In the genomic region with DNA sequence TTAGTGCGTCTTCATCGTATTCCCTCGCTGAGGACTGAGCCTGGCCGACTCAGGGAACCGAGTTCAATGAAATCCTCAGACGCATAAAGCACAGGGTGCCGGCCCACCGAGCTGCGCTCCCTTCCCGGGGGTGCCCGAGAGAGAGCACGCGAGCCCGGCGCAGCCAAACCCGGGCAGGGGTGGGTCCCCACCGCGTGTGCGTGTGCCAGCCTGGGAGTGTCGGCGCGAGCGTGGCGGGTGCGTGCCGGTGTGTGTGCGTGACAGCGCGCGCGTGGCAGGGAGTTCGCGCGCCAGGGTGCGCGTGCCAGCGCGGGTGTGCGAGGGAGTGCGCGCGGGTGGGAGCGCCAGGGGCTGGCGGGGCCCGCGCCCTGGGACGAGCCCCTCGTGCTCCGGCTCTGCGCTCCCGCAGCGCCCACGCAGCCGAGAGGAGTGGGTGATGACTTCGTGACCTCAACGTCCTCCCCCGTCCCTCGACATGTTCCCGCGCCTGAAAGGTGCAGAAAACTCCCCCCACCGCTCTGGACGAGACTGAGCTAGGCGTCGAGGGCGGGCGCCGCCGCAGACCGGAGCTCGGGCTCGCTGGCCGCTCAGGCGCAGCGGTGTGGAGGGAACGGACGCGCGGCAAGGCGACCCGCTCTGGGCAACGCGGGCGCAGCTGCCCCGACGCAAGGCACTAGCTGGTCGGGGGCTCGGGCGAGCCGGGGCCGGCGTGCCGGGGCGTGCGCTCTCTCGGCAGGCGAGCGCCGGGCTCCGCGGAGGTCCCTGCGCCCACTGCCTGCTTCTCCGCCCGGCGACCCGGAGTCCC, we compare ENCODE assay signal across 9 cellular contexts.
DNase-seq lines count a peak whose midpoint lies in the region; ATAC-seq and TF ChIP-seq lines count a peak whose summit lies in the region.
"Had no signal": no experiment of that assay in that cellular context is flagged by ENCODE, and none has a peak within 500 bp of the region (broad histone marks: within the 10 kb centered on the region; RNA-seq: fewer than 3 reads in every experiment).

No MANE protein-coding gene starts in this region.

- intact Hi-C loops in activated CD8-positive, alpha-beta T cell treated with anti-CD3 and anti-CD28 coated beads for 36 hours (cut with micrococcal nuclease) = no loop called here
- intact Hi-C loops in naive thymus-derived CD4-positive, alpha-beta T cell (cut with micrococcal nuclease) = no loop called here

- H3K27ac Mint-ChIP-seq in activated CD8-positive, alpha-beta T cell treated with anti-CD3 and anti-CD28 coated beads for 36 hours = no peak overlapping the region
- H3K27ac Mint-ChIP-seq in naive thymus-derived CD4-positive, alpha-beta T cell = no peak overlapping the region

- H3K36me3 ChIP-seq in fibroblast of lung (ENCODE audit: control insufficient read depth, insufficient read depth, low read length) (no peaks in the 10 kb centered on the region), thoracic aorta (no peaks in the 10 kb centered on the region)
- H3K36me3 ChIP-seq in naive thymus-derived CD4-positive, alpha-beta T cell (ENCODE audit: control insufficient read depth in 2 of 3, insufficient read depth in 3 of 3, low read length in 3 of 3) = no peaks in the 10 kb centered on the region

- H3K9me3 Mint-ChIP-seq in activated CD8-positive, alpha-beta T cell treated with anti-CD3 and anti-CD28 coated beads for 36 hours = no peaks in the 10 kb centered on the region
- no peaks in the 10 kb centered on the region for H3K9me3 Mint-ChIP-seq in naive thymus-derived CD4-positive, alpha-beta T cell

- CTCF ChIA-PET in activated CD8-positive, alpha-beta T cell treated with anti-CD3 and anti-CD28 coated beads for 36 hours (lab: Charles Lee) = interaction anchor here (1.4 kb wide), 1 partner anchor 13 kb away, joined by 3 read pairs; no protein-coding TSS in a partner anchor
- CTCF ChIA-PET in naive thymus-derived CD4-positive, alpha-beta T cell (lab: Charles Lee) = no interaction called here

- H3K4me3 Mint-ChIP-seq in activated CD8-positive, alpha-beta T cell treated with anti-CD3 and anti-CD28 coated beads for 36 hours = peak overlapping the region; percentile 63
- peak overlapping the region in 4 of 10 donors; percentile 43 to 61 (median 50) for H3K4me3 Mint-ChIP-seq in naive thymus-derived CD4-positive, alpha-beta T cell

- H3K9me3 ChIP-seq in fibroblast of lung (ENCODE audit: control insufficient read depth, insufficient read depth, low read depth, low read length) = no peaks in the 10 kb centered on the region
- no peaks in the 10 kb centered on the region for H3K9me3 ChIP-seq in naive thymus-derived CD4-positive, alpha-beta T cell (ENCODE audit: control insufficient read depth in 2 of 3, low read length in 3 of 3)
- H3K9me3 ChIP-seq in thoracic aorta = no peaks in the 10 kb centered on the region

- no peaks in the 10 kb centered on the region for H3K36me3 Mint-ChIP-seq in activated CD8-positive, alpha-beta T cell treated with anti-CD3 and anti-CD28 coated beads for 36 hours (ENCODE audit: low read depth)
- H3K36me3 Mint-ChIP-seq in naive thymus-derived CD4-positive, alpha-beta T cell = peaks cover 0 to 9% (median 5%) of the 10 kb centered on the region in 5 donors

- H3K27ac ChIP-seq in fibroblast of lung (ENCODE audit: insufficient read depth, low read length) (peak overlapping the region; percentile 33), thoracic aorta (no peak overlapping the region)
- H3K27ac ChIP-seq in naive thymus-derived CD4-positive, alpha-beta T cell (ENCODE audit: low read depth, low read length) = no peak overlapping the region
- H3K27ac ChIP-seq: KMS-11 had no signal

- peak overlapping the region; percentile 85 for H2AFZ ChIP-seq in fibroblast of lung (ENCODE audit: low read length)

- H3K9ac ChIP-seq in fibroblast of lung (ENCODE audit: insufficient read depth, low read length) = peak overlapping the region; percentile 62
- H3K9ac ChIP-seq: KMS-11 had no signal

- peak overlapping the region; percentile 88 for H3K4me2 ChIP-seq in fibroblast of lung (ENCODE audit: extremely low read depth, insufficient read depth, low read length)
- H3K4me2 ChIP-seq: KMS-11 had no signal

- peaks cover 16% of the 10 kb centered on the region for H3K4me1 Mint-ChIP-seq in activated CD8-positive, alpha-beta T cell treated with anti-CD3 and anti-CD28 coated beads for 36 hours (ENCODE audit: low read depth)
- peaks cover 0 to 19% (median 13%) of the 10 kb centered on the region in 7 donors for H3K4me1 Mint-ChIP-seq in naive thymus-derived CD4-positive, alpha-beta T cell

- H3K79me2 ChIP-seq in fibroblast of lung (ENCODE audit: control insufficient read depth, insufficient read depth, low read length) = no peaks in the 10 kb centered on the region

- TF ChIP-seq CTCF in activated CD8-positive, alpha-beta T cell treated with anti-CD3 and anti-CD28 coated beads for 36 hours (IDR thresholded peaks at IDR 0.05) = no peak
- TF ChIP-seq CTCF in fibroblast of lung (conservative IDR thresholded peaks at IDR 0.05 in 1 of 2, IDR thresholded peaks at IDR 0.05 in 1 of 2; ENCODE audit: low read depth in 1 of 2, low read length in 2 of 2) (no peak), thoracic aorta (IDR thresholded peaks at IDR 0.05) (no peak)

- ATAC-seq in GM19467 (IDR thresholded peaks at IDR 0.05; ENCODE audit: unreplicated experiment) = peak; percentile 75
- peak; percentile 63 for ATAC-seq in HG03521 (IDR thresholded peaks at IDR 0.05; ENCODE audit: unreplicated experiment)
- ATAC-seq in activated CD8-positive, alpha-beta T cell treated with anti-CD3 and anti-CD28 coated beads for 36 hours = peak; percentile 71
- ATAC-seq in naive thymus-derived CD4-positive, alpha-beta T cell = peak; percentile 37
- peak; percentile 43 for ATAC-seq in thoracic aorta (ENCODE audit: insufficient number of reproducible peaks, low FRiP score, low read depth)

- DNase-seq in COR-L47 (lab: John Stamatoyannopoulos, UW) = peak; percentile 56
- DNase-seq in activated CD8-positive, alpha-beta T cell treated with anti-CD3 and anti-CD28 coated beads for 36 hours = peak; percentile 57
- DNase-seq in fibroblast of lung (ENCODE audit: low read depth in 2 of 2) = peak; percentile 49 to 61
- peak in 1 of 9 donors; percentile 40 for DNase-seq in naive thymus-derived CD4-positive, alpha-beta T cell
- DNase-seq in thoracic aorta (ENCODE audit: low spot score) = no peak
- no peak for DNase-seq in NCI-H128 (lab: John Stamatoyannopoulos, UW; ENCODE audit: unreplicated experiment)

- H4K20me1 ChIP-seq in fibroblast of lung (ENCODE audit: control insufficient read depth, extremely low read depth, insufficient read depth, low read length) = no peaks in the 10 kb centered on the region

- H3K27me3 Mint-ChIP-seq in activated CD8-positive, alpha-beta T cell treated with anti-CD3 and anti-CD28 coated beads for 36 hours = peaks cover 35% of the 10 kb centered on the region
- H3K27me3 Mint-ChIP-seq in naive thymus-derived CD4-positive, alpha-beta T cell = peaks cover 63 to 79% (median 68%) of the 10 kb centered on the region in 5 donors

- peak overlapping the region; percentile 52 to 67 (median 62) for H3K4me3 ChIP-seq in fibroblast of lung (replicated peaks in 1 of 4; ENCODE audit: control extremely low read depth in 1 of 4, insufficient read depth in 1 of 4, low read depth in 3 of 4, low read length in 4 of 4)
- no peak overlapping the region for H3K4me3 ChIP-seq in naive thymus-derived CD4-positive, alpha-beta T cell (ENCODE audit: low read length)
- H3K4me3 ChIP-seq in thoracic aorta = peak overlapping the region; percentile 71

- POLR2A ChIA-PET in activated CD8-positive, alpha-beta T cell treated with anti-CD3 and anti-CD28 coated beads for 36 hours (lab: Charles Lee) = interaction anchor here (1.1 to 1.5 kb wide), 2 partner anchors 33 to 379 kb away, joined by 3 read pairs; no protein-coding TSS in a partner anchor
- POLR2A ChIA-PET in naive thymus-derived CD4-positive, alpha-beta T cell (lab: Charles Lee) = no interaction called here

- H3K4me1 ChIP-seq in fibroblast of lung (ENCODE audit: control insufficient read depth, extremely low read depth, insufficient read depth, low read length) (peaks cover 4% of the 10 kb centered on the region), thoracic aorta (ENCODE audit: control insufficient read depth in 1 of 2, low read depth in 2 of 2) (peaks cover 7 to 11% of the 10 kb centered on the region in 2 donors)
- no peaks in the 10 kb centered on the region for H3K4me1 ChIP-seq in naive thymus-derived CD4-positive, alpha-beta T cell (ENCODE audit: control insufficient read depth in 2 of 2, insufficient read depth in 2 of 2, low read length in 2 of 2)

- H3K27me3 ChIP-seq in fibroblast of lung (ENCODE audit: control insufficient read depth, insufficient read depth, low read length) (no peaks in the 10 kb centered on the region), thoracic aorta (replicated peaks; ENCODE audit: insufficient read depth) (no peaks in the 10 kb centered on the region)
- peaks cover 0 to 3% of the 10 kb centered on the region in 2 donors for H3K27me3 ChIP-seq in naive thymus-derived CD4-positive, alpha-beta T cell (ENCODE audit: control insufficient read depth in 2 of 2, insufficient read depth in 2 of 2, low read length in 2 of 2)

Comparison
In these comparisons a context has a peak if more than half of its experiments do, and no peak if none do; other contexts are left out.
1. DNase-seq: peak in COR-L47 (single experiment), activated CD8-positive, alpha-beta T cell treated with anti-CD3 and anti-CD28 coated beads for 36 hours (single experiment) and fibroblast of lung (2 of 2); none in thoracic aorta (single experiment) and NCI-H128 (single experiment).
2. Peak in every context shown above with its lines, with median percentiles within 50 percentile points of each other: ATAC-seq.